In the genomic region with DNA sequence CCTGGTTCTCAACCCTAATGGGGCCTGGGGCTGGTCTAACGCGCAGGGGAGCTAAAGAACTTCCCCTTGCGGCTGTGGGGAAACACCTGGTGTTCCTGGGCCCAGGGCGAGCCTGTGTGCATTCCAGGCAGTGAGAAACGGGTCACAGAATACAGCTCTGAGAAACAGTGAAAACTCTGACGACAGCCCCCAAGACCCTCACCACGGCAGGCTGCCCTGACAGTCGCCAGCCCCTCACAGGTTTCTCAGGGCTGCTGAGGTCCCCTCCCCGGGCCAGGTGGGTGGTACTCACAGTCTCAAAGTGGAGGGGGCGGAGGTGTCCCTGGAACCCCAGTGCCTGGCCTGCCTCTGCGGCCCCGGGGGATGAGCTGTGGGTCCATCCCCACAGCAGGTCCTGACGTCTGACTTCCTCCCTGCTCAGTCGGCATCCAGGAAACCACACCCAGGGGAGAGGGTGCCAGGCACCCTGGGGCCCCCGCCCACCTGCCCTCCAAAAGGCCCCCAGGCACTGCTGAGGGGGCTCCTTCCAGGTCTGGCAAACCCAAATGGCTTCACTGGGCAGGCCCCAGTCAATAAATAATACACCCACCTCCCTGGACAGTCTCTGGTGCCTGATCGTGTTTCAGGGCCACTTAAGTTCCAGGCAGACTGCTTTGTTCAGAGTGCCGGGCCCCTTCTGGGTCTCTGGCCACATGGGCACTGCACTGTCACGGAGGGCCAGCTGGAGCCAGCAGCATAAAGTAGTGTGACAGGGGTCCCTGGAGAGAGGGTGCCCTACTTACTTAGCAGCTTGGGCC, we compare ENCODE assay signal across 8 cellular contexts. TPM values are rescaled to one million over a fixed set of nuclear protein-coding genes. Genes with fewer than 3 reads are reported as not detected.
DNase-seq lines count a peak whose midpoint lies in the region; ATAC-seq and TF ChIP-seq lines count a peak whose summit lies in the region.

No MANE protein-coding gene starts in this region.

- H3F3A ChIP-seq in Loucy (ENCODE audit: low read depth): peaks cover 17% of the 10 kb centered on the region; the same call in 1 of the 2 replicates

- peaks cover 94% of the 10 kb centered on the region for H3K79me2 ChIP-seq in Loucy (ENCODE audit: insufficient read depth, low read length)

- H3K27me3 ChIP-seq in Loucy (ENCODE audit: insufficient read depth, low read length, poor library complexity, severe bottlenecking): no peaks in the 10 kb centered on the region
- H3K27me3 ChIP-seq in right lobe of liver: no peaks in the 10 kb centered on the region
- no peaks in the 10 kb centered on the region for H3K27me3 ChIP-seq in vagina

- H3K27ac ChIP-seq in right lobe of liver (peak overlapping the region; percentile 81 to 90 (median 83)), vagina (peak overlapping the region; percentile 68)

- H4K20me1 ChIP-seq in Loucy (ENCODE audit: insufficient read depth, low read length, poor library complexity, severe bottlenecking): peaks cover 8% of the 10 kb centered on the region

- peak overlapping the region; percentile 89 for H3K4me2 ChIP-seq in Loucy (ENCODE audit: low read depth, low read length, poor library complexity, severe bottlenecking)

- no peak for TF ChIP-seq CTCF in Loucy (conservative IDR thresholded peaks at IDR 0.05; ENCODE audit: low read length)
- TF ChIP-seq CTCF in right lobe of liver (IDR thresholded peaks at IDR 0.05): no peak
- no peak for TF ChIP-seq CTCF in vagina (IDR thresholded peaks at IDR 0.05)

- peak; percentile 24 to 42 for DNase-seq in activated T-helper 1 cell treated with anti-CD3 and anti-CD28 coated beads, Interleukin-2, amount 50 U/mL, for 16 hours (ENCODE audit: low read depth in 1 of 2, low spot score in 1 of 2)
- DNase-seq in right lobe of liver (peak in 2 of 3 donors; percentile 55 to 74), vagina (ENCODE audit: extremely low spot score in 2 of 2) (no peak), NCI-H1694 treated with DMSO at 0.1 percent for 48 hours (lab: John Stamatoyannopoulos, UW) (no peak), superior temporal gyrus (ENCODE audit: extremely low spot score) (no peak), NCI-H748 (lab: John Stamatoyannopoulos, UW; ENCODE audit: unreplicated experiment) (no peak)

- TF ChIP-seq POLR2A in right lobe of liver (IDR thresholded peaks at IDR 0.05) (peak; percentile 64), vagina (IDR thresholded peaks at IDR 0.05) (peak in 1 of 2 donors; percentile 34)

- H3K4me1 ChIP-seq in Loucy (ENCODE audit: insufficient read depth, low read length, poor library complexity, severe bottlenecking) (peaks cover 95% of the 10 kb centered on the region), right lobe of liver (no peaks in the 10 kb centered on the region), vagina (peaks cover 24% of the 10 kb centered on the region)

- no peak overlapping the region for H2AFZ ChIP-seq in Loucy (ENCODE audit: low read length)

- 25% methylated on average over 2 of the region's 18 CpGs for WGBS in right lobe of liver (ENCODE audit: insufficient coverage, low coverage, low lambda C conversion rate, missing lambda C conversion rate)

- H3K9ac ChIP-seq in Loucy (ENCODE audit: low read depth, low read length, poor library complexity, severe bottlenecking): peak overlapping the region; percentile 95

- ATAC-seq in GM19035 (IDR thresholded peaks at IDR 0.05; ENCODE audit: unreplicated experiment) (peak; percentile 17), right lobe of liver (peak; percentile 34 to 57 (median 46))

- no peaks in the 10 kb centered on the region for H3K36me3 ChIP-seq in Loucy (ENCODE audit: insufficient read depth, low read length)
- H3K36me3 ChIP-seq in right lobe of liver: no peaks in the 10 kb centered on the region
- H3K36me3 ChIP-seq in vagina: no peaks in the 10 kb centered on the region

- no peaks in the 10 kb centered on the region for H3K9me2 ChIP-seq in Loucy (replicated peaks; ENCODE audit: low read depth, low read length)

- intact Hi-C loops in right lobe of liver (cut with DNase I): no loop called here
- intact Hi-C loops in vagina (cut with DNase I): no loop called here

- H3K9me3 ChIP-seq in Loucy (ENCODE audit: insufficient read depth, low read depth, low read length) (no peaks in the 10 kb centered on the region), right lobe of liver (no peaks in the 10 kb centered on the region), vagina (no peaks in the 10 kb centered on the region)

- H3K4me3 ChIP-seq in Loucy (ENCODE audit: low read length, poor library complexity, severe bottlenecking): peak overlapping the region; percentile 73
- H3K4me3 ChIP-seq in right lobe of liver: peak overlapping the region in 2 of 3 donors; percentile 16 to 31
- peak overlapping the region; percentile 10 to 18 for H3K4me3 ChIP-seq in vagina

RNA-seq across cellular contexts. Expression of a gene that starts 57.7 kb away (rescaled TPM):
- total RNA-seq in right lobe of liver (10 to 100 TPM; 32.1 to 61.3 (median 48.9) TPM), vagina (34.9 TPM)

Comparison
In these comparisons a context has a peak if more than half of its experiments do, and no peak if none do; other contexts are left out.
1. H3K4me3 ChIP-seq: peak in every context shown above with its lines; median percentile 73 in Loucy; 24 in right lobe of liver; 14 in vagina.
2. DNase-seq: peak in activated T-helper 1 cell treated with anti-CD3 and anti-CD28 coated beads, Interleukin-2, amount 50 U/mL, for 16 hours (2 of 2) and right lobe of liver (2 of 3); none in vagina (0 of 2), NCI-H1694 treated with DMSO at 0.1 percent for 48 hours (single experiment), superior temporal gyrus (single experiment) and NCI-H748 (single experiment).